ENCODE assay signal across 8 cellular contexts in the genomic region with DNA sequence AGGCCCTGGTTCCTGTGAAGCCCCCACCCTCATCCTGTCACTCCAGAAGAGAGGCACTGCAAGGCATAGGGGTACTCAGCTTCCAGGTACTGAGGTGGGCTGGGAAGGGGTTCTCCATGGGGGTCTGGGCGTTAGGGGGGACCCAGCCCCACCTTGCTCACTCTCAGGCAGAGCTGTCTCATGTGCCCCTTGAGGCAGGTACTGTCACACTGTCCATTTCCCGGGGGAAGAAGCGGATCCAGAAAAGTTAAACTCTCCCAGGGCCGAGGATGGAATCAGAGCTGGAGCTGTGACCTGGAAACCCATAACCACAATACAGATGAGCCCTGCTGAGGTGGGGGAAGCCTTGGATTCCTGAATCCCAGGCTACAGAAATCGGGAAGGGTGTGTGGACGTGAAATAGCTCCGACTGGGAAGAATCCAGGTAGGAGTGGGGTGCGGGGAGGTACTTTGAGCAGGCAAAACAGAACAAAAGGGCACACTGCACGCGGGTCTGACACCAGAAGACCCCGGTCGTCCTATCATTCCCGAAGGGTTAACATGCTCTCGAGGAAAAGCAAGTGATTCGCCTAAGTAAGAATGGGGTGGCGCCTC. TPM values are rescaled to one million over a fixed set of nuclear protein-coding genes. Genes with fewer than 3 reads are reported as not detected.
A peak's percentile ranks its signal among the peaks of the same experiment; 100 is the strongest.
DNase-seq lines count a peak whose midpoint lies in the region; ATAC-seq lines count a peak whose summit lies in the region.

No MANE protein-coding gene starts in this region.

- no peaks in the 10 kb centered on the region for H3K9me3 ChIP-seq in muscle layer of colon (ENCODE audit: low read length)

- peaks cover 33% of the 10 kb centered on the region for H3K36me3 ChIP-seq in muscle layer of colon (ENCODE audit: insufficient read depth, low read length)

- H3K27me3 ChIP-seq in muscle layer of colon (ENCODE audit: control insufficient read depth in 1 of 2, insufficient read depth in 2 of 2, low read length in 2 of 2): no peaks in the 10 kb centered on the region

- H3K27ac Mint-ChIP-seq in IgD-negative memory B cell: peak overlapping the region; percentile 97 to 99 (median 97)

- H3K9me3 Mint-ChIP-seq in IgD-negative memory B cell: no peaks in the 10 kb centered on the region

- peak overlapping the region; percentile 57 for H3K9ac ChIP-seq in muscle layer of colon (ENCODE audit: low read length)

- H3K4me3 ChIP-seq in muscle layer of colon (ENCODE audit: low read depth in 1 of 2, low read length in 2 of 2): peak overlapping the region; percentile 74 to 85

- no peaks in the 10 kb centered on the region for H3K27me3 Mint-ChIP-seq in IgD-negative memory B cell

- ATAC-seq in GM21717 (IDR thresholded peaks at IDR 0.05; ENCODE audit: unreplicated experiment) (no peak), HG02798 (IDR thresholded peaks at IDR 0.05; ENCODE audit: poor library complexity, unreplicated experiment) (no peak)

- H3K36me3 Mint-ChIP-seq in IgD-negative memory B cell: peaks cover 10% of the 10 kb centered on the region

- DNase-seq in AG20443 (ENCODE audit: low spot score) (peak; percentile 9), caudate nucleus (lab: John Stamatoyannopoulos, UW) (peak in 6 of 61 donors; percentile 35 to 54 (median 44)), NCI-H187 (lab: John Stamatoyannopoulos, UW) (no peak), NCI-H748 treated with DMSO at 0.1 percent for 48 hours (lab: John Stamatoyannopoulos, UW) (no peak)

- H3K4me1 Mint-ChIP-seq in IgD-negative memory B cell: peaks cover 3 to 16% (median 13%) of the 10 kb centered on the region in 3 donors

- H3K4me1 ChIP-seq in muscle layer of colon (ENCODE audit: insufficient read depth, low read length): peaks cover 14% of the 10 kb centered on the region

- peak overlapping the region; percentile 95 for H3K27ac ChIP-seq in caudate nucleus (ENCODE audit: low read depth, low read length)
- peak overlapping the region; percentile 90 for H3K27ac ChIP-seq in muscle layer of colon (ENCODE audit: low read depth, low read length)

- H3K4me3 Mint-ChIP-seq in IgD-negative memory B cell: peak overlapping the region; percentile 88 to 97 (median 95)

RNA-seq across cellular contexts. Expression of a gene that starts 0.5 kb away (rescaled TPM):
- polyA plus RNA-seq in IgD-negative memory B cell: 52.5 TPM

RNA-seq across cellular contexts. Expression of a gene that starts 11.4 kb away (rescaled TPM):
- 46.0 TPM for polyA plus RNA-seq in IgD-negative memory B cell

RNA-seq across cellular contexts. Expression of a gene that starts 31.1 kb away (rescaled TPM):
- polyA plus RNA-seq in IgD-negative memory B cell: 1.3 TPM

RNA-seq across cellular contexts. Expression of a gene that starts 49.9 kb away (rescaled TPM):
- not detected for polyA plus RNA-seq in IgD-negative memory B cell

RNA-seq across cellular contexts. Expression of a gene that starts 52.6 kb away (rescaled TPM):
- 115 TPM for polyA plus RNA-seq in IgD-negative memory B cell
